In genomic region chr10:2935647-2936386, GRCh38 we compare ENCODE assay signal across 20 cellular contexts.
DNase-seq lines count a peak whose midpoint lies in the region; ATAC-seq and TF ChIP-seq lines count a peak whose summit lies in the region.
"Had no signal": no experiment of that assay in that cellular context is flagged by ENCODE, and none has a peak within 500 bp of the region (broad histone marks: within the 10 kb centered on the region; RNA-seq: fewer than 3 reads in every experiment).

No MANE protein-coding gene starts in this region.

- H3K36me3 Mint-ChIP-seq in activated naive CD8-positive, alpha-beta T cell treated with anti-CD3 and anti-CD28 coated beads, Interleukin-2, amount 50 U/mL, for 24 hours (ENCODE audit: low read depth), result no peaks in the 10 kb centered on the region
- H3K36me3 Mint-ChIP-seq in activated naive CD8-positive, alpha-beta T cell treated with anti-CD3 and anti-CD28 coated beads for 36 hours, result no peaks in the 10 kb centered on the region
- H3K36me3 Mint-ChIP-seq: CD4-positive, alpha-beta memory T cell; T-cell had no signal

- H3K79me2 ChIP-seq in Loucy (ENCODE audit: insufficient read depth, low read length) (no peaks in the 10 kb centered on the region), osteoblast (ENCODE audit: insufficient read depth, low read length) (no peaks in the 10 kb centered on the region)

- no peaks in the 10 kb centered on the region for H3K9me3 Mint-ChIP-seq in activated naive CD8-positive, alpha-beta T cell treated with anti-CD3 and anti-CD28 coated beads, Interleukin-2, amount 50 U/mL, for 24 hours
- no peaks in the 10 kb centered on the region for H3K9me3 Mint-ChIP-seq in activated naive CD8-positive, alpha-beta T cell treated with anti-CD3 and anti-CD28 coated beads for 36 hours
- H3K9me3 Mint-ChIP-seq: CD4-positive, alpha-beta memory T cell; T-cell had no signal

- H3K36me3 ChIP-seq in Loucy (ENCODE audit: insufficient read depth, low read length) (no peaks in the 10 kb centered on the region), osteoblast (ENCODE audit: insufficient read depth, low read length) (no peaks in the 10 kb centered on the region)
- H3K36me3 ChIP-seq: BE2C had no signal

- no peak overlapping the region for H3K4me3 Mint-ChIP-seq in activated naive CD8-positive, alpha-beta T cell treated with anti-CD3 and anti-CD28 coated beads, Interleukin-2, amount 50 U/mL, for 24 hours
- H3K4me3 Mint-ChIP-seq in activated naive CD8-positive, alpha-beta T cell treated with anti-CD3 and anti-CD28 coated beads for 36 hours, result no peak overlapping the region
- H3K4me3 Mint-ChIP-seq: CD4-positive, alpha-beta memory T cell; T-cell had no signal

- H2AFZ ChIP-seq in Loucy (ENCODE audit: low read length) (peak overlapping the region; percentile 64), osteoblast (ENCODE audit: low read length) (no peak overlapping the region)

- H3K4me1 Mint-ChIP-seq in activated naive CD8-positive, alpha-beta T cell treated with anti-CD3 and anti-CD28 coated beads, Interleukin-2, amount 50 U/mL, for 24 hours, result no peaks in the 10 kb centered on the region
- H3K4me1 Mint-ChIP-seq in activated naive CD8-positive, alpha-beta T cell treated with anti-CD3 and anti-CD28 coated beads for 36 hours, result peaks cover 2% of the 10 kb centered on the region
- H3K4me1 Mint-ChIP-seq: CD4-positive, alpha-beta memory T cell; T-cell had no signal

- peaks cover 21% of the 10 kb centered on the region for H3K4me1 ChIP-seq in Loucy (ENCODE audit: insufficient read depth, low read length, poor library complexity, severe bottlenecking)
- H3K4me1 ChIP-seq in osteoblast (ENCODE audit: insufficient read depth, low read length), result peaks cover 3% of the 10 kb centered on the region
- H3K4me1 ChIP-seq: BE2C, Caco-2 had no signal

- H3K4me3 ChIP-seq in Loucy (ENCODE audit: low read length, poor library complexity, severe bottlenecking) (no peak overlapping the region), epithelial cell of proximal tubule (ENCODE audit: low read depth, low read length) (peak overlapping the region; percentile 46), osteoblast (ENCODE audit: insufficient read depth, low read length) (no peak overlapping the region)

- H3K4me2 ChIP-seq in Loucy (ENCODE audit: low read depth, low read length, poor library complexity, severe bottlenecking) (peak overlapping the region; percentile 18), osteoblast (ENCODE audit: insufficient read depth, low read length) (no peak overlapping the region)

- no peaks in the 10 kb centered on the region for H4K20me1 ChIP-seq in Loucy (ENCODE audit: insufficient read depth, low read length, poor library complexity, severe bottlenecking)
- H4K20me1 ChIP-seq in osteoblast (ENCODE audit: insufficient read depth, low read length), result no peaks in the 10 kb centered on the region

- no peaks in the 10 kb centered on the region for H3F3A ChIP-seq in Loucy (ENCODE audit: low read depth)

- no peaks in the 10 kb centered on the region for H3K9me2 ChIP-seq in Loucy (replicated peaks; ENCODE audit: low read depth, low read length)

- TF ChIP-seq CTCF in Loucy (conservative IDR thresholded peaks at IDR 0.05; ENCODE audit: low read length) (no peak), epithelial cell of proximal tubule (conservative IDR thresholded peaks at IDR 0.05; ENCODE audit: low read depth, low read length) (peak; percentile 2), osteoblast (IDR thresholded peaks at IDR 0.05; ENCODE audit: extremely low read depth, low read depth, low read length) (no peak)

- H3K27me3 Mint-ChIP-seq in activated naive CD8-positive, alpha-beta T cell treated with anti-CD3 and anti-CD28 coated beads, Interleukin-2, amount 50 U/mL, for 24 hours, result peaks cover 35% of the 10 kb centered on the region
- peaks cover 39% of the 10 kb centered on the region for H3K27me3 Mint-ChIP-seq in activated naive CD8-positive, alpha-beta T cell treated with anti-CD3 and anti-CD28 coated beads for 36 hours

- H3K27ac ChIP-seq in osteoblast (ENCODE audit: low read depth, low read length), result no peak overlapping the region
- H3K27ac ChIP-seq: RWPE1 had no signal

- H3K9me3 ChIP-seq in Loucy (ENCODE audit: insufficient read depth, low read depth, low read length), result no peaks in the 10 kb centered on the region
- H3K9me3 ChIP-seq in osteoblast (ENCODE audit: low read depth, low read length), result no peaks in the 10 kb centered on the region
- H3K9me3 ChIP-seq: BE2C had no signal

- H3K9ac ChIP-seq in Loucy (ENCODE audit: low read depth, low read length, poor library complexity, severe bottlenecking), result peak overlapping the region; percentile 20

- H3K27ac Mint-ChIP-seq in activated naive CD8-positive, alpha-beta T cell treated with anti-CD3 and anti-CD28 coated beads, Interleukin-2, amount 50 U/mL, for 24 hours, result no peak overlapping the region
- H3K27ac Mint-ChIP-seq in activated naive CD8-positive, alpha-beta T cell treated with anti-CD3 and anti-CD28 coated beads for 36 hours, result no peak overlapping the region
- H3K27ac Mint-ChIP-seq: CD4-positive, alpha-beta memory T cell; T-cell had no signal

- ATAC-seq in activated naive CD8-positive, alpha-beta T cell treated with anti-CD3 and anti-CD28 coated beads, Interleukin-2, amount 50 U/mL, for 24 hours, result peak; percentile 20
- ATAC-seq in HG02973 (IDR thresholded peaks at IDR 0.05; ENCODE audit: unreplicated experiment) (no peak), HG03097 (IDR thresholded peaks at IDR 0.05; ENCODE audit: low FRiP score, unreplicated experiment) (no peak)
- ATAC-seq: T-cell had no signal

- DNase-seq in activated naive CD8-positive, alpha-beta T cell treated with anti-CD3 and anti-CD28 coated beads, Interleukin-2, amount 50 U/mL, for 24 hours, result no peak
- DNase-seq in activated naive CD8-positive, alpha-beta T cell treated with anti-CD3 and anti-CD28 coated beads for 36 hours, result no peak
- DNase-seq in epithelial cell of proximal tubule (ENCODE audit: low read depth) (no peak), osteoblast (ENCODE audit: insufficient read length, low spot score, missing footprints) (peak; percentile 43), NCI-H187 (lab: John Stamatoyannopoulos, UW) (no peak)
- DNase-seq: BE2C; Caco-2; CD4-positive, alpha-beta memory T cell; DMS 273 treated with DMSO at 0.1 percent for 48 hours; KBM-7; NCI-H1105; NCI-H1694 treated with DMSO at 0.1 percent for 48 hours; NCI-H446 treated with DMSO at 0.1 percent for 48 hours; NCI-H69; NK-92 treated with Interleukin-12 subunit alpha and Interleukin-12 subunit beta, amount 100 ng/mL, for 24 hours; T-cell had no signal

- H3K27me3 ChIP-seq in Loucy (ENCODE audit: insufficient read depth, low read length, poor library complexity, severe bottlenecking) (no peaks in the 10 kb centered on the region), osteoblast (ENCODE audit: insufficient read depth, low read length) (peaks cover 39% of the 10 kb centered on the region)
